In genomic region chr1:1539310-1540014, GRCh38 we compare ENCODE assay signal across 9 cellular contexts. TPM values are rescaled to one million over a fixed set of nuclear protein-coding genes. Genes with fewer than 3 reads are reported as not detected.
DNase-seq lines count a peak whose midpoint lies in the region; ATAC-seq, FAIRE-seq and TF ChIP-seq lines count a peak whose summit lies in the region.
"Had no signal": no experiment of that assay in that cellular context is flagged by ENCODE, and none has a peak within 500 bp of the region (broad histone marks: within the 10 kb centered on the region; RNA-seq: fewer than 3 reads in every experiment).

No MANE protein-coding gene starts in this region.

- no peak overlapping the region for H2BK120ac ChIP-seq in trophoblast cell (ENCODE audit: insufficient read depth, low read length, poor library complexity)

- H3K27me3 ChIP-seq in BLaER1, result peaks cover 30% of the 10 kb centered on the region
- H3K27me3 ChIP-seq in PC-3 (ENCODE audit: low read length), result no peaks in the 10 kb centered on the region
- no peaks in the 10 kb centered on the region for H3K27me3 ChIP-seq in trophoblast cell (ENCODE audit: insufficient read depth, low read length)
- H3K27me3 ChIP-seq: pancreas had no signal

- H3K14ac ChIP-seq in trophoblast cell (ENCODE audit: low read length), result no peak overlapping the region

- no peak overlapping the region for H2BK5ac ChIP-seq in trophoblast cell (ENCODE audit: low read depth, low read length, poor library complexity)

- H3K36me3 ChIP-seq in BLaER1 (peaks cover 46% of the 10 kb centered on the region), PC-3 (ENCODE audit: low read depth, low read length) (peaks cover 25% of the 10 kb centered on the region; the same call in 1 of the 2 replicates), trophoblast cell (ENCODE audit: control insufficient read depth in 1 of 2, insufficient read depth in 2 of 2, low read length in 2 of 2) (peaks cover 43 to 47% of the 10 kb centered on the region in 2 experiments)

- CTCF ChIA-PET in PC-3 (lab: Charles Lee), result no interaction called here

- no peak overlapping the region for H3K23ac ChIP-seq in trophoblast cell (ENCODE audit: low read length)

- H2BK12ac ChIP-seq in trophoblast cell (ENCODE audit: low read length), result no peak overlapping the region

- no peak overlapping the region for H3K18ac ChIP-seq in trophoblast cell (ENCODE audit: low read length)

- H3K4ac ChIP-seq in trophoblast cell (ENCODE audit: low read depth, low read length), result no peak overlapping the region

- H2AK5ac ChIP-seq in trophoblast cell (ENCODE audit: low read length), result no peak overlapping the region

- no TSS peak for BruUV-seq in PC-3 (replicated peaks; lab: Mats Ljungman, UMichigan)

- peak overlapping the region; percentile 77 for H4K12ac ChIP-seq in trophoblast cell (ENCODE audit: low read depth, low read length)

- ATAC-seq in PC-3, result 0 out of 2 replicates have a peak, but pooled peaks have one; percentile 8

- intact Hi-C loops in PC-3 (cut with micrococcal nuclease), result no loop called here

- H3K79me1 ChIP-seq in trophoblast cell (ENCODE audit: low read length), result no peaks in the 10 kb centered on the region

- WGBS in trophoblast cell (ENCODE audit: extremely low coverage, insufficient coverage, insufficient read length), result no CpG with 5 or more reads among the region's 58 CpGs

- H3K79me2 ChIP-seq in PC-3 (ENCODE audit: low read length), result no peaks in the 10 kb centered on the region
- H3K79me2 ChIP-seq in trophoblast cell (ENCODE audit: control insufficient read depth, insufficient read depth, low read length, poor library complexity), result no peaks in the 10 kb centered on the region

- no peak overlapping the region for H4K8ac ChIP-seq in trophoblast cell (ENCODE audit: low read depth, low read length)

- no peaks in the 10 kb centered on the region for H3F3A ChIP-seq in PC-3 (ENCODE audit: low read length, unreplicated experiment)

- H4K20me1 ChIP-seq in BLaER1 (peaks cover 58% of the 10 kb centered on the region), PC-3 (ENCODE audit: low read length) (no peaks in the 10 kb centered on the region)

- H4K91ac ChIP-seq in trophoblast cell (ENCODE audit: low read depth, low read length), result no peak overlapping the region

- H3K9ac ChIP-seq in BLaER1 (no peak overlapping the region), PC-3 (ENCODE audit: low read length) (no peak overlapping the region), trophoblast cell (ENCODE audit: low read length) (no peak overlapping the region)

- H3K4me3 ChIP-seq in BLaER1 (peak overlapping the region; percentile 59), PC-3 (ENCODE audit: low read length) (no peak overlapping the region), trophoblast cell (ENCODE audit: low read depth, low read length) (peak overlapping the region; percentile 63)

- H3K9me3 ChIP-seq in BLaER1, result no peaks in the 10 kb centered on the region
- no peaks in the 10 kb centered on the region for H3K9me3 ChIP-seq in PC-3 (ENCODE audit: low read length)
- no peaks in the 10 kb centered on the region for H3K9me3 ChIP-seq in trophoblast cell (ENCODE audit: insufficient read depth, low read depth, low read length)
- H3K9me3 ChIP-seq: pancreas had no signal

- H3K27ac ChIP-seq in BLaER1 (no peak overlapping the region), PC-3 (ENCODE audit: low read length) (no peak overlapping the region), trophoblast cell (ENCODE audit: low read depth, low read length) (no peak overlapping the region)
- H3K27ac ChIP-seq: pancreas had no signal

- no peak for DNase-seq in PC-3
- DNase-seq in fibroblast of peridontal ligament (ENCODE audit: extremely low read depth), result peak; percentile 26
- DNase-seq in trophoblast cell, result no peak
- no peak for DNase-seq in NCI-H345 treated with DMSO at 0.1 percent for 48 hours (lab: John Stamatoyannopoulos, UW; ENCODE audit: unreplicated experiment)
- no peak for DNase-seq in hippocampal formation (lab: John Stamatoyannopoulos, UW)
- no peak for DNase-seq in NCI-H1092 treated with DMSO at 0.1 percent for 48 hours (lab: John Stamatoyannopoulos, UW)
- DNase-seq in urothelium cell line (ENCODE audit: low spot score), result no peak

- H3K4me1 ChIP-seq in BLaER1, result peaks cover 18% of the 10 kb centered on the region
- H3K4me1 ChIP-seq in PC-3 (ENCODE audit: insufficient read depth, low read length), result no peaks in the 10 kb centered on the region
- H3K4me1 ChIP-seq in trophoblast cell (ENCODE audit: control insufficient read depth in 1 of 2, insufficient read depth in 2 of 2, low read length in 2 of 2), result peaks cover 7 to 13% of the 10 kb centered on the region in 2 experiments
- H3K4me1 ChIP-seq: pancreas had no signal

- no peaks in the 10 kb centered on the region for H3K9me2 ChIP-seq in PC-3 (replicated peaks; ENCODE audit: low read length)

- H2AFZ ChIP-seq in PC-3 (ENCODE audit: low read length), result no peak overlapping the region
- no peak overlapping the region for H2AFZ ChIP-seq in trophoblast cell (ENCODE audit: insufficient read depth, low read length, poor library complexity)

- POLR2A ChIA-PET in PC-3 (lab: Charles Lee; ENCODE audit: unreplicated experiment), result no interaction called here

- no peak for FAIRE-seq in urothelium cell line (lab: Jason Lieb, UNC)
- FAIRE-seq: pancreas had no signal

- H3K4me2 ChIP-seq in BLaER1, result peak overlapping the region; percentile 77
- H3K4me2 ChIP-seq in PC-3 (ENCODE audit: low read length), result no peak overlapping the region
- H3K4me2 ChIP-seq in trophoblast cell (ENCODE audit: low read length), result peak overlapping the region; percentile 71

- TF ChIP-seq CTCF in PC-3 (conservative IDR thresholded peaks at IDR 0.05; ENCODE audit: low read depth, low read length), result no peak

RNA-seq across cellular contexts. Expression of gene TMEM240, which starts 1.0 kb away (rescaled TPM):
- total RNA-seq in PC-3 (2014; rRNA removed), result 0.87 and 2.0 TPM in 2 replicates
- 1.5 and 1.7 TPM in 2 replicates for polyA plus RNA-seq in trophoblast cell (2013)

RNA-seq across cellular contexts. Expression of gene ATAD3A, which starts 27.5 kb away (rescaled TPM):
- 186 and 243 TPM in 2 replicates for total RNA-seq in PC-3 (2014; rRNA removed)
- polyA plus RNA-seq in trophoblast cell (2013), result 23.7 and 23.9 TPM in 2 replicates

RNA-seq across cellular contexts. Expression of gene SSU72, which starts 35.2 kb away (rescaled TPM):
- 283 and 310 TPM in 2 replicates for total RNA-seq in PC-3 (2014; rRNA removed)
- 206 and 207 TPM in 2 replicates for polyA plus RNA-seq in trophoblast cell (2013)
